Comparison of ENCODE assay signal across 3 cellular contexts in genomic region chr4:111475696-111476095, GRCh38.
"Had no signal": no experiment of that assay in that cellular context is flagged by ENCODE, and none has a peak within 500 bp of the region (broad histone marks: within the 10 kb centered on the region; RNA-seq: fewer than 3 reads in every experiment).

No MANE protein-coding gene starts in this region.

- H3K4me3 ChIP-seq: GM23338, K562 had no signal

- ATAC-seq: K562 had no signal

- H2AFZ ChIP-seq: GM23338 had no signal

- H3K4me2 ChIP-seq: GM23338 had no signal

- H3K27ac ChIP-seq: HL-60 had no signal
